Comparison of ENCODE assay signal across 11 cellular contexts in genomic region chr20:41276317-41276751, GRCh38. TPM values are rescaled to one million over a fixed set of nuclear protein-coding genes. Genes with fewer than 3 reads are reported as not detected.
A peak's percentile ranks its signal among the peaks of the same experiment; 100 is the strongest.
DNase-seq lines count a peak whose midpoint lies in the region; ATAC-seq and TF ChIP-seq lines count a peak whose summit lies in the region.
"Had no signal": no experiment of that assay in that cellular context is flagged by ENCODE, and none has a peak within 500 bp of the region (broad histone marks: within the 10 kb centered on the region; RNA-seq: fewer than 3 reads in every experiment).

No MANE protein-coding gene starts in this region.

- WGBS in aorta, 2 donors: 31 to 36% methylated on average over 9 of the region's 9 CpGs

- H3K27ac ChIP-seq in osteoblast (ENCODE audit: low read depth, low read length) (peak overlapping the region; percentile 66), aorta (ENCODE audit: low read depth in 1 of 2, low read length in 2 of 2) (peak overlapping the region; percentile 61 to 90)
- H3K27ac ChIP-seq: suprapubic skin had no signal

- H3K4me1 ChIP-seq in osteoblast (ENCODE audit: insufficient read depth, low read length) (peaks cover 26% of the 10 kb centered on the region), aorta (ENCODE audit: control insufficient read depth in 1 of 2, insufficient read depth in 2 of 2, low read length in 2 of 2) (peaks cover 4 to 6% of the 10 kb centered on the region in 2 donors)

- intact Hi-C loops in aorta (cut with DNase I): no loop called here

- H3K4me3 Mint-ChIP-seq in activated naive CD8-positive, alpha-beta T cell: peak overlapping the region; percentile 12
- no peak overlapping the region for H3K4me3 Mint-ChIP-seq in activated naive CD8-positive, alpha-beta T cell treated with anti-CD3 and anti-CD28 coated beads, Interleukin-2, amount 50 U/mL, for 24 hours
- no peak overlapping the region for H3K4me3 Mint-ChIP-seq in activated naive CD4-positive, alpha-beta T cell treated with anti-CD3 and anti-CD28 coated beads, Interleukin-2, amount 10 ng/mL, durations not matched to agents 7 days and 5 days

- H3K27me3 Mint-ChIP-seq in activated naive CD8-positive, alpha-beta T cell: no peaks in the 10 kb centered on the region
- H3K27me3 Mint-ChIP-seq in activated naive CD8-positive, alpha-beta T cell treated with anti-CD3 and anti-CD28 coated beads, Interleukin-2, amount 50 U/mL, for 24 hours: no peaks in the 10 kb centered on the region
- no peaks in the 10 kb centered on the region for H3K27me3 Mint-ChIP-seq in activated naive CD4-positive, alpha-beta T cell treated with anti-CD3 and anti-CD28 coated beads, Interleukin-2, amount 10 ng/mL, durations not matched to agents 7 days and 5 days

- H3K4me2 ChIP-seq in osteoblast (ENCODE audit: insufficient read depth, low read length): peak overlapping the region; percentile 80

- H3K27me3 ChIP-seq in osteoblast (ENCODE audit: insufficient read depth, low read length) (no peaks in the 10 kb centered on the region), aorta (ENCODE audit: control insufficient read depth in 1 of 2, insufficient read depth in 2 of 2, low read length in 1 of 2) (no peaks in the 10 kb centered on the region)
- H3K27me3 ChIP-seq: suprapubic skin had no signal

- H3K9me3 ChIP-seq in osteoblast (ENCODE audit: low read depth, low read length): no peaks in the 10 kb centered on the region
- H3K9me3 ChIP-seq in aorta (ENCODE audit: control insufficient read depth, low read length): no peaks in the 10 kb centered on the region
- H3K9me3 ChIP-seq: suprapubic skin had no signal

- H4K20me1 ChIP-seq in osteoblast (ENCODE audit: insufficient read depth, low read length): no peaks in the 10 kb centered on the region

- CTCF ChIA-PET in activated naive CD4-positive, alpha-beta T cell treated with anti-CD3 and anti-CD28 coated beads, Interleukin-2, amount 10 ng/mL, durations not matched to agents 7 days and 5 days (lab: Charles Lee): no interaction called here

- peak overlapping the region; percentile 54 for H2AFZ ChIP-seq in osteoblast (ENCODE audit: low read length)

- ATAC-seq in activated naive CD8-positive, alpha-beta T cell treated with anti-CD3 and anti-CD28 coated beads, Interleukin-2, amount 50 U/mL, for 24 hours: no peak
- ATAC-seq in aorta (ENCODE audit: low FRiP score): peak; percentile 65

- H3K4me3 ChIP-seq in osteoblast (ENCODE audit: insufficient read depth, low read length) (peak overlapping the region; percentile 55), aorta (ENCODE audit: low read length in 2 of 2) (no peak overlapping the region)
- H3K4me3 ChIP-seq: suprapubic skin had no signal

- no peak for TF ChIP-seq CTCF in osteoblast (IDR thresholded peaks at IDR 0.05; ENCODE audit: extremely low read depth, low read depth, low read length)

- H3K36me3 ChIP-seq in osteoblast (ENCODE audit: insufficient read depth, low read length): no peaks in the 10 kb centered on the region
- no peaks in the 10 kb centered on the region for H3K36me3 ChIP-seq in aorta (ENCODE audit: control insufficient read depth in 1 of 2, insufficient read depth in 2 of 2, low read length in 1 of 2)
- H3K36me3 ChIP-seq: suprapubic skin had no signal

- no peak for DNase-seq in activated naive CD8-positive, alpha-beta T cell treated with anti-CD3 and anti-CD28 coated beads, Interleukin-2, amount 50 U/mL, for 24 hours
- DNase-seq in globus pallidus (ENCODE audit: low spot score) (peak; percentile 64), osteoblast (ENCODE audit: insufficient read length, low spot score, missing footprints) (no peak), aorta (no peak), DMS53 (lab: John Stamatoyannopoulos, UW) (no peak), NCI-H187 treated with DMSO at 0.1 percent for 48 hours (lab: John Stamatoyannopoulos, UW) (no peak)
- no peak for DNase-seq in activated naive CD4-positive, alpha-beta T cell treated with anti-CD3 and anti-CD28 coated beads, Interleukin-2, amount 10 ng/mL, durations not matched to agents 7 days and 5 days
- DNase-seq: DND-41; stimulated activated CD4-positive, alpha-beta T cell treated with anti-CD3 and anti-CD28 coated beads, Interleukin-2, amount 100 ng/mL, for 24 hours had no signal

- no peak overlapping the region for H3K27ac Mint-ChIP-seq in activated naive CD8-positive, alpha-beta T cell
- H3K27ac Mint-ChIP-seq in activated naive CD8-positive, alpha-beta T cell treated with anti-CD3 and anti-CD28 coated beads, Interleukin-2, amount 50 U/mL, for 24 hours: no peak overlapping the region
- no peak overlapping the region for H3K27ac Mint-ChIP-seq in activated naive CD4-positive, alpha-beta T cell treated with anti-CD3 and anti-CD28 coated beads, Interleukin-2, amount 10 ng/mL, durations not matched to agents 7 days and 5 days

- H3K4me1 Mint-ChIP-seq in activated naive CD8-positive, alpha-beta T cell (ENCODE audit: low read depth): peaks cover 9% of the 10 kb centered on the region
- H3K4me1 Mint-ChIP-seq in activated naive CD8-positive, alpha-beta T cell treated with anti-CD3 and anti-CD28 coated beads, Interleukin-2, amount 50 U/mL, for 24 hours: peaks cover 3% of the 10 kb centered on the region
- no peaks in the 10 kb centered on the region for H3K4me1 Mint-ChIP-seq in activated naive CD4-positive, alpha-beta T cell treated with anti-CD3 and anti-CD28 coated beads, Interleukin-2, amount 10 ng/mL, durations not matched to agents 7 days and 5 days

- H3K79me2 ChIP-seq in osteoblast (ENCODE audit: insufficient read depth, low read length): peaks cover 80% of the 10 kb centered on the region

- H3K9me3 Mint-ChIP-seq in activated naive CD8-positive, alpha-beta T cell (ENCODE audit: low read depth): no peaks in the 10 kb centered on the region
- no peaks in the 10 kb centered on the region for H3K9me3 Mint-ChIP-seq in activated naive CD8-positive, alpha-beta T cell treated with anti-CD3 and anti-CD28 coated beads, Interleukin-2, amount 50 U/mL, for 24 hours
- H3K9me3 Mint-ChIP-seq in activated naive CD4-positive, alpha-beta T cell treated with anti-CD3 and anti-CD28 coated beads, Interleukin-2, amount 10 ng/mL, durations not matched to agents 7 days and 5 days: no peaks in the 10 kb centered on the region

- peaks cover 3% of the 10 kb centered on the region for H3K36me3 Mint-ChIP-seq in activated naive CD8-positive, alpha-beta T cell
- peaks cover 2% of the 10 kb centered on the region for H3K36me3 Mint-ChIP-seq in activated naive CD8-positive, alpha-beta T cell treated with anti-CD3 and anti-CD28 coated beads, Interleukin-2, amount 50 U/mL, for 24 hours (ENCODE audit: low read depth)
- no peaks in the 10 kb centered on the region for H3K36me3 Mint-ChIP-seq in activated naive CD4-positive, alpha-beta T cell treated with anti-CD3 and anti-CD28 coated beads, Interleukin-2, amount 10 ng/mL, durations not matched to agents 7 days and 5 days

RNA-seq across cellular contexts. Expression of gene ZHX3, which starts 41.2 kb away (rescaled TPM):
- total RNA-seq in osteoblast (35.4 and 36.6 TPM in 2 replicates), aorta (10 to 100 TPM; 50.7 to 98.6 TPM)
- polyA plus RNA-seq in aorta: 10 to 100 TPM; 11.0 to 26.9 TPM
